17 cellular contexts compared by ENCODE assay signal in genomic region chr4:8002525-8003309, GRCh38.
"Had no signal": no experiment of that assay in that cellular context is flagged by ENCODE, and none has a peak within 500 bp of the region (broad histone marks: within the 10 kb centered on the region; RNA-seq: fewer than 3 reads in every experiment).

No MANE protein-coding gene starts in this region.

- H3K27me3 Mint-ChIP-seq: brain had no signal

- H3K27me3 ChIP-seq: gastroesophageal sphincter, thyroid gland had no signal

- H3K36me3 Mint-ChIP-seq: activated naive CD8-positive, alpha-beta T cell treated with anti-CD3 and anti-CD28 coated beads, Interleukin-2, amount 10 ng/mL, durations not matched to agents 7 days and 5 days had no signal

- H3K27ac ChIP-seq: gastroesophageal sphincter, thyroid gland, VCaP had no signal

- H3K27ac Mint-ChIP-seq: activated naive CD8-positive, alpha-beta T cell treated with anti-CD3 and anti-CD28 coated beads, Interleukin-2, amount 10 ng/mL, durations not matched to agents 7 days and 5 days; activated T-helper 1 cell treated with anti-CD3 and anti-CD28 coated beads, Interleukin-12 subunit alpha, Interleukin-12 subunit beta, Interleukin-2, Interleukin-4 antibody, amounts not matched to agents 30 ng/mL and 10 ng/mL and 1 ng/mL, durations not matched to agents 14 hours and 24 hours and 36 hours had no signal

- H3K4me3 Mint-ChIP-seq: activated naive CD8-positive, alpha-beta T cell treated with anti-CD3 and anti-CD28 coated beads, Interleukin-2, amount 10 ng/mL, durations not matched to agents 7 days and 5 days; activated T-helper 1 cell treated with anti-CD3 and anti-CD28 coated beads, Interleukin-12 subunit alpha, Interleukin-12 subunit beta, Interleukin-2, Interleukin-4 antibody, amounts not matched to agents 30 ng/mL and 10 ng/mL and 1 ng/mL, durations not matched to agents 14 hours and 24 hours and 36 hours; brain; central memory CD8-positive, alpha-beta T cell; naive thymus-derived CD8-positive, alpha-beta T cell had no signal

- ATAC-seq: gastroesophageal sphincter; naive thymus-derived CD8-positive, alpha-beta T cell had no signal

- H3K4me3 ChIP-seq: gastroesophageal sphincter, thyroid gland had no signal

- H3K9me3 ChIP-seq: gastroesophageal sphincter, thyroid gland had no signal

- H3K9me3 Mint-ChIP-seq: activated naive CD8-positive, alpha-beta T cell treated with anti-CD3 and anti-CD28 coated beads, Interleukin-2, amount 10 ng/mL, durations not matched to agents 7 days and 5 days; activated T-helper 1 cell treated with anti-CD3 and anti-CD28 coated beads, Interleukin-12 subunit alpha, Interleukin-12 subunit beta, Interleukin-2, Interleukin-4 antibody, amounts not matched to agents 30 ng/mL and 10 ng/mL and 1 ng/mL, durations not matched to agents 14 hours and 24 hours and 36 hours; central memory CD8-positive, alpha-beta T cell had no signal

- DNase-seq: activated CD4-positive, alpha-beta T cell treated with anti-CD3 and anti-CD28 coated beads for 1 hour; activated CD4-positive, alpha-beta T cell treated with anti-CD3 and anti-CD28 coated beads, Interleukin-2, amount 50 U/mL, for 4 hours; activated naive CD8-positive, alpha-beta T cell treated with anti-CD3 and anti-CD28 coated beads, Interleukin-2, amount 10 ng/mL, durations not matched to agents 7 days and 5 days; activated T-cell treated with anti-CD3 and anti-CD28 coated beads for 4 hours; anterior cingulate cortex; cortex of kidney; effector CD4-positive, alpha-beta T cell; mesenchymal stem cell; naive thymus-derived CD8-positive, alpha-beta T cell; stimulated activated CD8-positive, alpha-beta memory T cell treated with anti-CD3 and anti-CD28 coated beads, Interleukin-4, amount 100 ng/mL, for 48 hours; stimulated activated naive CD4-positive, alpha-beta T cell; thyroid gland had no signal

- H3K4me1 Mint-ChIP-seq: activated naive CD8-positive, alpha-beta T cell treated with anti-CD3 and anti-CD28 coated beads, Interleukin-2, amount 10 ng/mL, durations not matched to agents 7 days and 5 days; central memory CD8-positive, alpha-beta T cell; naive thymus-derived CD8-positive, alpha-beta T cell had no signal

- H3K4me1 ChIP-seq: gastroesophageal sphincter had no signal
